Comparison of ENCODE assay signal across 8 cellular contexts in the genomic region with DNA sequence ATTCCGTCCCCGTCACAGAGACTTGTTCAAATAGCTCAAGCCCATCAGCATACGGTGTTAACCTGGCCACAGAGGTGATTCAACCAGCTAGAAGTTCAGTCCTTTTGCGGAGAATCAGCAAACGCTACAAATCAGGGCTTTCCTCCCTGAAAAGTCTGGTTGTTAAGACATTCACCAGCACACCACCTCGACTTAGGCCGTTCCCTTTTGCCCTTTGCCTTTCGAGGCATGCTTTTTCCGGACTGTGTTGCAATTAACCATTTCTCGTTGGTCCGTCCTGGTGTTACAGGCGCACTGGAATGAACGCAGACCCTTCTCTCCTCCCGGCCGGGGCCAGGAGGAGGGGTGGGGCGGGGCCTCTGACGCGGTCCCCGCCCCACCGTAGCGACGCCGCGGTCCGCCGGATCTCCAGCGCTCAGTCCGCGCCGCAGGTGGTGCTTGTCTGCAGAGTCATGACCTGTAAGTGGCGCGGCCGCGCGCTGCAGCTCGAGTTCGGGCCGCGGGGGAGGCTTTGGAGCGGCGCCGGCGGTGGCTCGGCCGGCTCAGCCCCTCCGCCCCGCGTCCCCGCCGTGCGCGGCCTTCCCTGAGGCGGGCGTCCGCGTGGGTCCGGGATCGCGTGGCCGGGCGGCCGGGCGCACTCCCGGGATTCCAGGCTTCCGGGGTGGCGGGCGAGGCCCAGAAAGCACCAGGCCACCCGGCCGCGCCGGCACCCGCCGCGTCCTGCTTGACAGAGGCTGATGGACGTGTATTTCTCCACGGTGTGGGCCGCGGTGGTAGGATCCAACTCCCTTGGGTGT. TPM values are rescaled to one million over a fixed set of nuclear protein-coding genes. Genes with fewer than 3 reads are reported as not detected.
DNase-seq lines count a peak whose midpoint lies in the region; ATAC-seq, FAIRE-seq and TF ChIP-seq lines count a peak whose summit lies in the region.

TSS of gene NIT2 (plus strand) at position 418 of the 797 bp plus-strand sequence. CDS start at position 453, 35 bp downstream.

- FAIRE-seq in H54 (lab: Jason Lieb, UNC) = no peak

- H2AFZ ChIP-seq in neural progenitor cell (replicated peaks) = peak within 1 kb of the TSS; percentile 97

- no peaks in the 10 kb centered on the region for H3K36me3 Mint-ChIP-seq in neural progenitor cell

- in situ Hi-C loops in G401 (cut with HindIII; ENCODE audit: low sequenced_read_pairs) = loop anchor here (25.0 kb wide), 1 partner anchor 253 kb away; no protein-coding TSS in a partner anchor

- H3K4me1 ChIP-seq in SJCRH30 (peaks cover 12% of the 10 kb centered on the region), foreskin keratinocyte (no peaks in the 10 kb centered on the region), neural progenitor cell (peaks cover 5% of the 10 kb centered on the region)

- TF ChIP-seq POLR2A in H54 (IDR thresholded peaks at IDR 0.05; ENCODE audit: low read depth, low read length) = peak; percentile 79

- no peaks in the 10 kb centered on the region for H3K27me3 Mint-ChIP-seq in neural progenitor cell (ENCODE audit: insufficient read depth, low read depth)

- H3K27me3 ChIP-seq in SJCRH30 (no peaks in the 10 kb centered on the region), foreskin keratinocyte (no peaks in the 10 kb centered on the region), neural progenitor cell (peaks cover 20% of the 10 kb centered on the region)

- H3K79me2 ChIP-seq in neural progenitor cell (ENCODE audit: low read depth) = no peaks in the 10 kb centered on the region

- H3K27ac ChIP-seq in SJCRH30 = peak within 1 kb of the TSS; percentile 43
- no peak within 1 kb of the TSS for H3K27ac ChIP-seq in foreskin keratinocyte
- H3K27ac ChIP-seq in neural progenitor cell = no peak within 1 kb of the TSS

- peak within 1 kb of the TSS; percentile 27 for H3K27ac Mint-ChIP-seq in neural progenitor cell

- no peaks in the 10 kb centered on the region for H3K9me3 ChIP-seq in SJCRH30 (replicated peaks)
- no peaks in the 10 kb centered on the region for H3K9me3 ChIP-seq in neural progenitor cell (ENCODE audit: low read depth)

- no peaks in the 10 kb centered on the region for H4K20me1 ChIP-seq in neural progenitor cell (ENCODE audit: low read depth)

- DNase-seq in G401 (ENCODE audit: low spot score) (peak; percentile 87), H54 (ENCODE audit: insufficient read length, low spot score) (peak; percentile 87), LoVo (ENCODE audit: low spot score) (peak; percentile 85), SJCRH30 (peak; percentile 91 to 92), foreskin keratinocyte (peak; percentile 25 to 54), neural progenitor cell (ENCODE audit: low spot score) (peak; percentile 98), stromal cell of bone marrow (ENCODE audit: low read depth) (peak; percentile 36)
- DNase-seq in activated gamma-delta T cell treated with anti-CD3 and anti-CD28 coated beads, Interleukin-2, amount 50 U/mL, for 16 hours (ENCODE audit: low read depth) = peak; percentile 63

- H3K9ac ChIP-seq in neural progenitor cell = no peak within 1 kb of the TSS

- ATAC-seq in foreskin keratinocyte = peak; percentile 91

- peak within 1 kb of the TSS; percentile 75 for H3K4me2 ChIP-seq in neural progenitor cell

- peak within 1 kb of the TSS; percentile 93 for H3K4me3 Mint-ChIP-seq in neural progenitor cell

- H3K4me3 ChIP-seq in SJCRH30 (peak within 1 kb of the TSS; percentile 65), neural progenitor cell (peak within 1 kb of the TSS; percentile 65)

- no peak for TF ChIP-seq CTCF in foreskin keratinocyte (conservative IDR thresholded peaks at IDR 0.05)
- TF ChIP-seq CTCF in neural progenitor cell (IDR thresholded peaks at IDR 0.05) = no peak

- no peaks in the 10 kb centered on the region for H3F3A ChIP-seq in neural progenitor cell (ENCODE audit: low read depth)

- peaks cover 21% of the 10 kb centered on the region for H3K4me1 Mint-ChIP-seq in neural progenitor cell

- H3K36me3 ChIP-seq in SJCRH30 (0 out of 2 replicates have a peak, but pooled peaks cover under 1% of the 10 kb centered on the region), neural progenitor cell (no peaks in the 10 kb centered on the region)

- H3K9me3 Mint-ChIP-seq in neural progenitor cell = no peaks in the 10 kb centered on the region

RNA-seq across cellular contexts. Expression of gene NIT2, which starts in this region (rescaled TPM):
- 35.4 and 41.1 TPM in 2 replicates for total RNA-seq in G401 (2014; rRNA removed; shearing (Covaris generic))
- total RNA-seq in SJCRH30 (2014; rRNA removed; shearing (Covaris generic)) = 37.9 and 47.8 TPM in 2 replicates
- total RNA-seq in foreskin keratinocyte = 54.0 and 59.1 TPM in 2 replicates
- 71.3 and 73.7 TPM in 2 replicates for polyA plus RNA-seq in foreskin keratinocyte
- total RNA-seq in neural progenitor cell (ENCODE audit: low replicate concordance) = 18.6 and 33.1 TPM in 2 replicates

Comparison
In these comparisons a context has a peak if more than half of its experiments do, and no peak if none do; other contexts are left out.
1. DNase-seq: peak in every context shown above with its lines; median percentile 98 in neural progenitor cell; 92 in SJCRH30; 87 in G401; 87 in H54; 85 in LoVo; 63 in activated gamma-delta T cell treated with anti-CD3 and anti-CD28 coated beads, Interleukin-2, amount 50 U/mL, for 16 hours; 40 in foreskin keratinocyte; 36 in stromal cell of bone marrow.